Comparison of ENCODE assay signal across 31 cellular contexts in the genomic region with DNA sequence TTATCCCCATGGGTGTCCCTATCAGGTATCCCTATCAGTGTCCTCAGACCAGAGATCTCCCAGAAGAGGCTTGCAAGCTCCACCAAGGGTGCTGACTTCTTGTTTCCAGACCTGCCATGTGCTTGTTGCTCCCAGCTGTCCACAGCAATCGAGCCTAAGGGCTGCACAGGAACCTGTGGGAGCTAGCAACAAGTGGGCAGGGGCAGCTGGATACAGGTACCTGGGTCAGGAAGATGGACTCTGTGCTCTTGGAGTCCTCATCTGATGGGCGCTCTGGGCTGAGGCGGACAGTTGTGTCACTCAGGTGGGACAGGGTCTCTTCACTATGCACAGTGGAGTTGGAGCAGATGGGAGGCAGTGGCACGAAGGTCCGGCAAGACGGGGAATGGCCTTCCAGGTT.
A peak's percentile ranks its signal among the peaks of the same experiment; 100 is the strongest.
DNase-seq lines count a peak whose midpoint lies in the region; ATAC-seq, FAIRE-seq and TF ChIP-seq lines count a peak whose summit lies in the region.
"Had no signal": no experiment of that assay in that cellular context is flagged by ENCODE, and none has a peak within 500 bp of the region (broad histone marks: within the 10 kb centered on the region; RNA-seq: fewer than 3 reads in every experiment).

No MANE protein-coding gene starts in this region.

- no peak overlapping the region for H2AFZ ChIP-seq in H1 (ENCODE audit: low read length)

- no peak overlapping the region for H3K56ac ChIP-seq in H1 (replicated peaks; ENCODE audit: insufficient read length, low read depth, low read length)

- H3K9me3 ChIP-seq in HEK293 (ENCODE audit: control insufficient read depth, insufficient read depth, low read depth, low read length) (no peaks in the 10 kb centered on the region), H1 (ENCODE audit: insufficient read depth in 2 of 2, low read depth in 1 of 2, low read length in 1 of 2) (no peaks in the 10 kb centered on the region), ascending aorta (no peaks in the 10 kb centered on the region)
- H3K9me3 ChIP-seq: SJSA1 had no signal

- TF ChIP-seq POLR2A in H1 (IDR thresholded peaks at IDR 0.05; ENCODE audit: control extremely low read depth in 1 of 2, low read depth in 2 of 2, low read length in 2 of 2), result no peak

- H4K91ac ChIP-seq in H1 (replicated peaks; ENCODE audit: insufficient read length, low read length), result no peak overlapping the region

- H3K9ac ChIP-seq in H1 (replicated peaks in 1 of 4; ENCODE audit: extremely low read depth in 1 of 4, low read depth in 3 of 4, low read length in 3 of 4), result no peak overlapping the region

- H3K36me3 ChIP-seq in HEK293 (ENCODE audit: control insufficient read depth in 2 of 2, insufficient read depth in 1 of 2, low read length in 2 of 2) (peaks cover 0 to 70% of the 10 kb centered on the region in 2 experiments; a peak in 1 of 3 replicates), H1 (ENCODE audit: control insufficient read depth in 2 of 4, insufficient read depth in 4 of 4, low read length in 3 of 4) (peaks cover 0 to 7% (median 1%) of the 10 kb centered on the region in 4 experiments; a peak in 2 of 8 replicates), ascending aorta (peaks cover 13 to 60% of the 10 kb centered on the region in 2 donors)
- H3K36me3 ChIP-seq: SJSA1 had no signal

- no peak overlapping the region for H3K23ac ChIP-seq in H1 (ENCODE audit: insufficient read length)

- no peak overlapping the region for H3K4ac ChIP-seq in H1 (replicated peaks; ENCODE audit: insufficient read length, low read depth, low read length)

- H3K4me2 ChIP-seq in H1 (ENCODE audit: insufficient read depth in 1 of 2, low read depth in 2 of 2, low read length in 2 of 2), result no peak overlapping the region

- peak overlapping the region; percentile 27 for H3K27ac Mint-ChIP-seq in T-helper 2 cell treated with Interferon-gamma antibody and Interleukin-4, amounts not matched to agents 5 μg/mL and 100 μg/mL, for 36 hours
- H3K27ac Mint-ChIP-seq in stimulated activated effector memory CD8-positive, alpha-beta T cell treated with anti-CD3 and anti-CD28 coated beads, Interleukin-12 subunit alpha, Interleukin-12 subunit beta, amount 100 ng/mL, for 72 hours, result peak overlapping the region; percentile 11
- H3K27ac Mint-ChIP-seq: B cell had no signal

- no peak overlapping the region for H2BK12ac ChIP-seq in H1 (ENCODE audit: low read depth, low read length)

- H2BK120ac ChIP-seq in H1 (replicated peaks; ENCODE audit: low read depth, low read length), result no peak overlapping the region

- no peak overlapping the region; the same call in 1 of the 2 replicates for H4K8ac ChIP-seq in H1 (ENCODE audit: extremely low read depth, insufficient read depth, low read length)

- no peak for DNase-seq in T-helper 2 cell treated with Interferon-gamma antibody and Interleukin-4, amounts not matched to agents 5 μg/mL and 100 μg/mL, for 36 hours (ENCODE audit: low spot score)
- DNase-seq in T-helper 2 cell, result no peak
- DNase-seq in H1 (ENCODE audit: low read depth in 1 of 2, low spot score in 2 of 2), result no peak
- DNase-seq in stimulated activated effector memory CD8-positive, alpha-beta T cell treated with anti-CD3 and anti-CD28 coated beads, Interleukin-12 subunit alpha, Interleukin-12 subunit beta, amount 100 ng/mL, for 72 hours (ENCODE audit: low spot score in 2 of 2), result no peak
- DNase-seq in NCI-H1105 (lab: John Stamatoyannopoulos, UW), result no peak
- no peak for DNase-seq in ascending aorta (ENCODE audit: low spot score in 2 of 2)
- DNase-seq: CD4-positive, CD25-positive, alpha-beta regulatory T cell; COR-L47; DMS 273 treated with DMSO at 0.1 percent for 48 hours; DMS79; EL; GDM1; H7; KG1; NCI-H1048; NCI-H1417 treated with DMSO at 0.1 percent for 48 hours; NCI-H1694 treated with DMSO at 0.1 percent for 48 hours; NCI-H2081; NCI-H226; NCI-H510A; NCI-H69; Right ventricle myocardium superior; RPMI8226 had no signal

- TF ChIP-seq CTCF in HEK293 (tag by site-specific recombination; IDR thresholded peaks at IDR 0.05) (no peak), H1 (IDR thresholded peaks at IDR 0.05; ENCODE audit: control extremely low read depth in 1 of 3, insufficient read depth in 1 of 3, low read depth in 1 of 3, low read length in 3 of 3) (no peak), ascending aorta (IDR thresholded peaks at IDR 0.05) (no peak)

- H3K27me3 ChIP-seq in H1 (replicated peaks in 1 of 4; ENCODE audit: control insufficient read depth in 3 of 4, extremely low read depth in 1 of 4, insufficient read depth in 3 of 4, low read length in 3 of 4) (no peaks in the 10 kb centered on the region), ascending aorta (no peaks in the 10 kb centered on the region)
- H3K27me3 ChIP-seq: SJSA1 had no signal

- 89% methylated on average over 6 of the region's 6 CpGs; no CpG with 5 or more reads in 1 of the 2 experiments for WGBS in H1 (ENCODE audit: extremely low coverage in 1 of 2, insufficient coverage in 1 of 2, insufficient read length in 1 of 2, insufficient replicate concordance in 2 of 2, low coverage in 1 of 2, low lambda C conversion rate in 2 of 2, missing lambda C conversion rate in 1 of 2), 2 experiments

- H3K79me1 ChIP-seq in H1 (ENCODE audit: low read depth, low read length), result no peaks in the 10 kb centered on the region; the same call in 1 of the 2 replicates

- H3K27ac ChIP-seq in HEK293 (ENCODE audit: extremely low read depth, low read depth, low read length) (no peak overlapping the region), H1 (ENCODE audit: low read depth, low read length) (no peak overlapping the region), ascending aorta (no peak overlapping the region)
- H3K27ac ChIP-seq: 22Rv1, SJSA1 had no signal

- CTCF ChIA-PET in HEK293 (lab: Yijun Ruan, JAX), result no interaction called here
- CTCF ChIA-PET in H1 (lab: Charles Lee; ENCODE audit: partially characterized antibody), result no interaction called here

- H3K4me1 ChIP-seq in HEK293 (ENCODE audit: control insufficient read depth, insufficient read depth, low read length) (no peaks in the 10 kb centered on the region), H1 (replicated peaks in 1 of 4; ENCODE audit: control insufficient read depth in 3 of 4, insufficient read depth in 4 of 4, low read length in 3 of 4) (peaks cover 0 to 11% (median 6%) of the 10 kb centered on the region in 4 experiments; a peak in 4 of 7 replicates), ascending aorta (no peaks in the 10 kb centered on the region)

- no peak for FAIRE-seq in H1 (lab: Jason Lieb, UNC)
- FAIRE-seq: GM12878, GM19239, HTR-8/SVneo had no signal

- H3K18ac ChIP-seq in H1 (ENCODE audit: extremely low read depth, low read length), result 0 out of 2 replicates have a peak overlapping the region, but pooled peaks have one; percentile 35

- no peak overlapping the region for H4K5ac ChIP-seq in H1 (ENCODE audit: insufficient read length, low read depth, low read length)

- H3K36me3 Mint-ChIP-seq in T-helper 2 cell treated with Interferon-gamma antibody and Interleukin-4, amounts not matched to agents 5 μg/mL and 100 μg/mL, for 36 hours (ENCODE audit: low read depth), result peaks cover 26% of the 10 kb centered on the region
- peaks cover 34% of the 10 kb centered on the region for H3K36me3 Mint-ChIP-seq in stimulated activated effector memory CD8-positive, alpha-beta T cell treated with anti-CD3 and anti-CD28 coated beads, Interleukin-12 subunit alpha, Interleukin-12 subunit beta, amount 100 ng/mL, for 72 hours

- peaks cover 4% of the 10 kb centered on the region for H3K4me1 Mint-ChIP-seq in T-helper 2 cell treated with Interferon-gamma antibody and Interleukin-4, amounts not matched to agents 5 μg/mL and 100 μg/mL, for 36 hours (ENCODE audit: low read depth)
- peaks cover 16% of the 10 kb centered on the region for H3K4me1 Mint-ChIP-seq in stimulated activated effector memory CD8-positive, alpha-beta T cell treated with anti-CD3 and anti-CD28 coated beads, Interleukin-12 subunit alpha, Interleukin-12 subunit beta, amount 100 ng/mL, for 72 hours

- no peak overlapping the region for H2BK15ac ChIP-seq in H1 (ENCODE audit: low read length)

- no peaks in the 10 kb centered on the region for H3K27me3 Mint-ChIP-seq in T-helper 2 cell treated with Interferon-gamma antibody and Interleukin-4, amounts not matched to agents 5 μg/mL and 100 μg/mL, for 36 hours (ENCODE audit: low read depth)
- H3K27me3 Mint-ChIP-seq: B cell; CD4-positive, CD25-positive, alpha-beta regulatory T cell had no signal

- H2AK5ac ChIP-seq in H1 (ENCODE audit: low read depth, low read length), result no peak overlapping the region

- no peak for ATAC-seq in stimulated activated effector memory CD8-positive, alpha-beta T cell treated with anti-CD3 and anti-CD28 coated beads, Interleukin-12 subunit alpha, Interleukin-12 subunit beta, amount 100 ng/mL, for 72 hours
- no peak for ATAC-seq in GM18867 (IDR thresholded peaks at IDR 0.05; ENCODE audit: unreplicated experiment)
- ATAC-seq: GM12878 had no signal

- no peak overlapping the region for H2BK5ac ChIP-seq in H1 (ENCODE audit: low read depth, low read length)

- no peaks in the 10 kb centered on the region for H4K20me1 ChIP-seq in H1 (replicated peaks in 1 of 2; ENCODE audit: control insufficient read depth in 1 of 2, insufficient read depth in 2 of 2, low read length in 2 of 2)

- H3K23me2 ChIP-seq in H1 (ENCODE audit: low read depth, low read length), result no peaks in the 10 kb centered on the region

- H2BK20ac ChIP-seq in H1 (ENCODE audit: low read length), result no peak overlapping the region

- H3K4me3 Mint-ChIP-seq in T-helper 2 cell treated with Interferon-gamma antibody and Interleukin-4, amounts not matched to agents 5 μg/mL and 100 μg/mL, for 36 hours, result no peak overlapping the region
- no peak overlapping the region for H3K4me3 Mint-ChIP-seq in stimulated activated effector memory CD8-positive, alpha-beta T cell treated with anti-CD3 and anti-CD28 coated beads, Interleukin-12 subunit alpha, Interleukin-12 subunit beta, amount 100 ng/mL, for 72 hours
- H3K4me3 Mint-ChIP-seq: B cell; CD4-positive, CD25-positive, alpha-beta regulatory T cell had no signal

- no peak overlapping the region for H3K4me3 ChIP-seq in HEK293 (ENCODE audit: low read depth, low read length)
- no peak overlapping the region for H3K4me3 ChIP-seq in H1 (ENCODE audit: extremely low read depth in 1 of 4, insufficient read depth in 2 of 4, low read depth in 3 of 4, low read length in 4 of 4)
- no peak overlapping the region for H3K4me3 ChIP-seq in ascending aorta
- H3K4me3 ChIP-seq: GM12878, SJSA1 had no signal

- H3K79me2 ChIP-seq in H1 (ENCODE audit: control insufficient read depth in 1 of 2, insufficient read depth in 2 of 2, low read length in 2 of 2), result no peaks in the 10 kb centered on the region

- TF ChIP-seq EP300 in H1 (IDR thresholded peaks at IDR 0.05; ENCODE audit: borderline replicate concordance in 1 of 2, low read depth in 2 of 2, low read length in 2 of 2), result no peak

- H3K14ac ChIP-seq in H1 (ENCODE audit: insufficient read length), result no peak overlapping the region

- POLR2A ChIA-PET in HEK293 (lab: Yijun Ruan, JAX) (no interaction called here), H1 (lab: Charles Lee; ENCODE audit: partially characterized antibody) (interaction anchor here (0.8 kb wide), 1 partner anchor 10 kb away, joined by 3 read pairs; no protein-coding TSS in a partner anchor)

- H3K9me3 Mint-ChIP-seq in T-helper 2 cell treated with Interferon-gamma antibody and Interleukin-4, amounts not matched to agents 5 μg/mL and 100 μg/mL, for 36 hours, result no peaks in the 10 kb centered on the region
- no peaks in the 10 kb centered on the region for H3K9me3 Mint-ChIP-seq in stimulated activated effector memory CD8-positive, alpha-beta T cell treated with anti-CD3 and anti-CD28 coated beads, Interleukin-12 subunit alpha, Interleukin-12 subunit beta, amount 100 ng/mL, for 72 hours
- H3K9me3 Mint-ChIP-seq: CD4-positive, CD25-positive, alpha-beta regulatory T cell had no signal

- intact Hi-C loops in ascending aorta (cut with DNase I), result no loop called here

- no peak for TF ChIP-seq RAD21 in H1 (IDR thresholded peaks at IDR 0.05 in 1 of 2, conservative IDR thresholded peaks at IDR 0.05 in 1 of 2; ENCODE audit: low read depth in 2 of 2, low read length in 2 of 2)
